In the genomic region with DNA sequence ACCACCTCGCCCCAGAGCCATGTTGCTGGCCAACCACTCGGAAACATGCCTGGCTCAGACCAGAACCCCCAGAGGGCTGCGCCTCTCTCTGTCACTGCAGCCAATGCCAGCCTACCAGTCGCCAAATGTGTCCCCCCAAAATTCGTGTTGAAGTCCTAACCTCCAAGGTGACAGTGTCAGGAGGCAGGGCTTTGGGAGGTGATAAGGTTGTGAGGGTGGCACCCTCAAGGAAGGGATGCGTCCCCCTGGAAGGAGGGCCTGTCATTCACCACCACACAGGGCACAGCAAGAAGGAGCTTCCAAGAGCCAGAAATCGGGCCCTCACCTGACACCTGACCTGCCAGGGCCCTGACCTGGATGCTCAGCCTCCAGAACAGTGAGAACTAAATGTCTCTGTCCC, we compare ENCODE assay signal across 6 cellular contexts.
"Had no signal": no experiment of that assay in that cellular context is flagged by ENCODE, and none has a peak within 500 bp of the region (broad histone marks: within the 10 kb centered on the region; RNA-seq: fewer than 3 reads in every experiment).

No MANE protein-coding gene starts in this region.

- DNase-seq: IMR-90, KBM-7 had no signal

- FAIRE-seq: HepG2, HTR-8/SVneo, K562 had no signal

- H3K27ac ChIP-seq: HL-60 had no signal

- H3K4me3 ChIP-seq: K562 had no signal

- ATAC-seq: HepG2, K562 had no signal
